ENCODE assay signal across 9 cellular contexts in the genomic region with DNA sequence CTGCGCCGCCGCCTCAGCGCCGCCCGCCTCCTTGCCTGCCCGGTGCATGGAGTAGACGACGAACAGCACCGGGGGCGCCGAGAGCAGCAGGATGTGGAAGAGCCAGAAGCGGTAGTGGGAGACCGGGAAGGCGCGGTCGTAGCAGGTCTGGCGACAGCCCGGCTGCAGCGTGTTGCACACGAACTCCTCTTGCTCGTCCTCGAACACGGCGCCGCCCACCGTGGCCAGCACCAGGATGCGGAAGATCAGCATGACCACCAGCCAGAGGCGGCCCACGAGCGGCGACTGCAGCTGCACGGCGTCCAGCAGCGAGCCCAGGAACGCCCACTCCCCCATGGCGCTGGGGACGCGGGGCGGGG. TPM values are rescaled to one million over a fixed set of nuclear protein-coding genes. Genes with fewer than 3 reads are reported as not detected.
DNase-seq lines count a peak whose midpoint lies in the region; ATAC-seq and TF ChIP-seq lines count a peak whose summit lies in the region.
"Had no signal": no experiment of that assay in that cellular context is flagged by ENCODE, and none has a peak within 500 bp of the region (broad histone marks: within the 10 kb centered on the region; RNA-seq: fewer than 3 reads in every experiment).

No MANE protein-coding gene starts in this region.

- H3K27ac ChIP-seq in SK-N-MC: no peak overlapping the region
- peak overlapping the region in 1 of 4 donors; percentile 31 for H3K27ac ChIP-seq in sigmoid colon

- no peaks in the 10 kb centered on the region for H3K9me3 ChIP-seq in SK-N-MC (ENCODE audit: low read depth, low read length)
- H3K9me3 ChIP-seq in sigmoid colon: no peaks in the 10 kb centered on the region

- peak; percentile 10 for DNase-seq in NCI-H2029 (lab: John Stamatoyannopoulos, UW)
- no peak for DNase-seq in NCI-H2029 treated with DMSO at 0.1 percent for 48 hours (lab: John Stamatoyannopoulos, UW)
- no peak for DNase-seq in SK-N-MC (ENCODE audit: low read depth, low spot score)
- peak; percentile 59 for DNase-seq in glutamatergic neuron
- peak; percentile 70 for DNase-seq in sigmoid colon
- no peak for DNase-seq in cerebellum (ENCODE audit: low spot score)
- no peak for DNase-seq in germinal center (ENCODE audit: low spot score)

- peaks cover 9% of the 10 kb centered on the region for H3K9me3 Mint-ChIP-seq in glutamatergic neuron (ENCODE audit: unreplicated experiment)

- H3K4me3 Mint-ChIP-seq in glutamatergic neuron (ENCODE audit: unreplicated experiment): peak overlapping the region; percentile 90

- intact Hi-C loops in sigmoid colon (cut with DNase I): loop anchor here (5.0 kb wide), 1 partner anchor 34 kb away; no protein-coding TSS in a partner anchor

- TF ChIP-seq CTCF in glutamatergic neuron (IDR thresholded peaks at IDR 0.05; ENCODE audit: partially characterized antibody, unreplicated experiment) (no peak), sigmoid colon (IDR thresholded peaks at IDR 0.05) (no peak)

- H3K36me3 ChIP-seq in SK-N-MC (ENCODE audit: insufficient read depth, low read length) (no peaks in the 10 kb centered on the region), sigmoid colon (no peaks in the 10 kb centered on the region)

- no peak for TF ChIP-seq EP300 in sigmoid colon (IDR thresholded peaks at IDR 0.05)

- H3K36me3 Mint-ChIP-seq in glutamatergic neuron (ENCODE audit: unreplicated experiment): no peaks in the 10 kb centered on the region
- H3K36me3 Mint-ChIP-seq: CD4-positive, CD25-positive, alpha-beta regulatory T cell had no signal

- TF ChIP-seq POLR2A in sigmoid colon (IDR thresholded peaks at IDR 0.05): no peak

- no peak for ATAC-seq in HG02981 (IDR thresholded peaks at IDR 0.05; ENCODE audit: unreplicated experiment)

- H3K27ac Mint-ChIP-seq in glutamatergic neuron (ENCODE audit: unreplicated experiment): no peak overlapping the region
- H3K27ac Mint-ChIP-seq: CD4-positive, CD25-positive, alpha-beta regulatory T cell had no signal

- H3K27me3 Mint-ChIP-seq in glutamatergic neuron (ENCODE audit: unreplicated experiment): peaks cover 9% of the 10 kb centered on the region

- peaks cover 0 to 5% (median 0%) of the 10 kb centered on the region in 3 donors for H3K27me3 ChIP-seq in sigmoid colon

- peaks cover 0 to 25% (median 14%) of the 10 kb centered on the region in 4 donors for H3K4me1 ChIP-seq in sigmoid colon

- WGBS in sigmoid colon, 2 donors: 8 to 13% methylated on average over 40 of the region's 40 CpGs

- peak overlapping the region; percentile 81 for H3K4me3 ChIP-seq in SK-N-MC
- peak overlapping the region; percentile 16 to 61 (median 52) for H3K4me3 ChIP-seq in sigmoid colon

- H3K4me1 Mint-ChIP-seq in glutamatergic neuron (ENCODE audit: low read depth, unreplicated experiment): peaks cover 1% of the 10 kb centered on the region

- H3K9ac ChIP-seq in SK-N-MC (ENCODE audit: insufficient read length): no peak overlapping the region

RNA-seq across cellular contexts. Expression of a gene that starts 1.1 kb away (rescaled TPM):
- not detected for total RNA-seq in glutamatergic neuron (ENCODE audit: unreplicated experiment)
- total RNA-seq in sigmoid colon: 1 to 10 TPM in 1 of 4 donors, under 1 TPM in 1, not detected in 2; 0.49 to 2.1 TPM
- polyA plus RNA-seq in sigmoid colon: under 1 TPM in 1 of 3 donors, not detected in 2; 0.64 TPM
- 0.45 TPM for total RNA-seq in cerebellum
- total RNA-seq: CD4-positive, CD25-positive, alpha-beta regulatory T cell had no signal
- polyA plus RNA-seq: CD4-positive, CD25-positive, alpha-beta regulatory T cell had no signal

RNA-seq across cellular contexts. Expression of a gene that starts 54.2 kb away (rescaled TPM):
- 32.4 TPM for total RNA-seq in glutamatergic neuron (ENCODE audit: unreplicated experiment)
- 1 to 10 TPM in 3 of 4 donors, under 1 TPM in 1; 0.33 to 2.3 (median 1.8) TPM for total RNA-seq in sigmoid colon
- 10 to 100 TPM in 2 of 3 donors, 1 to 10 TPM in 1; 1.8 to 28.7 (median 11.3) TPM for polyA plus RNA-seq in sigmoid colon
- 58.3 TPM for total RNA-seq in cerebellum

RNA-seq across cellular contexts. Expression of a gene that starts 54.5 kb away (rescaled TPM):
- total RNA-seq in glutamatergic neuron (ENCODE audit: unreplicated experiment) (26.2 TPM), sigmoid colon (10 to 100 TPM; 15.8 to 27.3 (median 20.5) TPM), cerebellum (4.9 TPM)
- polyA plus RNA-seq in sigmoid colon: 10 to 100 TPM; 26.4 to 29.6 (median 27.8) TPM

Comparison
In these comparisons a context has a peak if more than half of its experiments do, and no peak if none do; other contexts are left out.
1. DNase-seq: peak in NCI-H2029 (single experiment), glutamatergic neuron (single experiment) and sigmoid colon (single experiment); none in NCI-H2029 treated with DMSO at 0.1 percent for 48 hours (single experiment), SK-N-MC (single experiment), cerebellum (single experiment) and germinal center (single experiment).
2. RNA of a gene that starts 54.2 kb away (total RNA-seq): 58.3 TPM in cerebellum (single experiment) and 32.4 TPM in glutamatergic neuron (single experiment); 0.33 to 2.3 TPM in sigmoid colon; every median in the first group is over 10 times any median in the second.